26 cellular contexts compared by ENCODE assay signal in the genomic region with DNA sequence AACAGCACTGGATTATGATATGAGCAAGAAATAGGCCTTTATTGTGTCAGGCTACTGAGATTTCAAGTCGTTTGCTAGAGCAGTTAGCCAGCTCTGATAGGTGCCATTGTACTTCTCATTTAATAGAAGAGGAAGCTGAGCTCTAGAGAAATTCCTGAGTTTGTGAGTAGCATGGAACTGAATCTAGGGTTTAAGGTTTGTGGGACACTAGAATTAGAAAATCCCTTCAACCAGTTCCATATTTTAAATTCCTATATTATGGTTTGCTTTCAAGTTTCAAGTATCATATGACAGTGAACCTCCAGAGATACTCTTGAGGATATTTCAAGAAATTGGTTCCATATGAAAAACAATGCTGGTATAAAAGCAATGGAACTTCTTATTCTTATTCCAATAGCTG.
DNase-seq lines count a peak whose midpoint lies in the region; TF ChIP-seq lines count a peak whose summit lies in the region.
"Had no signal": no experiment of that assay in that cellular context is flagged by ENCODE, and none has a peak within 500 bp of the region (broad histone marks: within the 10 kb centered on the region; RNA-seq: fewer than 3 reads in every experiment).

No MANE protein-coding gene starts in this region.

- peaks cover 76% of the 10 kb centered on the region for H3K4me1 Mint-ChIP-seq in activated naive CD4-positive, alpha-beta T cell treated with anti-CD3 and anti-CD28 coated beads, Interleukin-2, amount 50 U/mL, for 24 hours
- H3K4me1 Mint-ChIP-seq: natural killer cell had no signal

- peak overlapping the region; percentile 90; the same call in 1 of the 2 replicates for H3K27ac ChIP-seq in OCI-LY3 (ENCODE audit: low read length)
- H3K27ac ChIP-seq: dorsolateral prefrontal cortex, skin epidermis had no signal

- H3K4me3 Mint-ChIP-seq in activated naive CD4-positive, alpha-beta T cell treated with anti-CD3 and anti-CD28 coated beads, Interleukin-2, amount 50 U/mL, for 24 hours: no peak overlapping the region
- H3K4me3 Mint-ChIP-seq: activated CD8-positive, alpha-beta T cell treated with anti-CD3 and anti-CD28 coated beads, Interleukin-2, amount 10 ng/mL, durations not matched to agents 7 days and 5 days; central memory CD8-positive, alpha-beta T cell; natural killer cell; stimulated activated naive CD8-positive, alpha-beta T cell treated with anti-CD3 and anti-CD28 coated beads, Interleukin-15, amount 100 ng/mL, for 72 hours; T-helper 17 cell had no signal

- H3K4me3 ChIP-seq in OCI-LY3 (ENCODE audit: low read length): no peak overlapping the region
- H3K4me3 ChIP-seq: dorsolateral prefrontal cortex, skin epidermis had no signal

- peaks cover 86% of the 10 kb centered on the region for H3K4me1 ChIP-seq in OCI-LY3 (ENCODE audit: low read length)

- no peak overlapping the region for H2AFZ ChIP-seq in OCI-LY3 (ENCODE audit: low read depth, low read length)

- no peaks in the 10 kb centered on the region for H3K79me2 ChIP-seq in OCI-LY3 (ENCODE audit: low read length)

- H3K36me3 ChIP-seq in OCI-LY3 (replicated peaks; ENCODE audit: low read depth, low read length): no peaks in the 10 kb centered on the region

- no peaks in the 10 kb centered on the region for H3K9me3 ChIP-seq in OCI-LY3 (ENCODE audit: insufficient read depth, low read length)

- H3K27me3 ChIP-seq in OCI-LY3 (ENCODE audit: low read depth, low read length): no peaks in the 10 kb centered on the region
- H3K27me3 ChIP-seq: dorsolateral prefrontal cortex had no signal

- no peak for DNase-seq in activated naive CD4-positive, alpha-beta T cell treated with Interleukin-2 at 50 U/mL for 16 hours
- peak; percentile 75 for DNase-seq in fibroblast of gingiva (ENCODE audit: low read depth)
- no peak for DNase-seq in NCI-H187 (lab: John Stamatoyannopoulos, UW)
- DNase-seq in mesenteric fat pad (ENCODE audit: low spot score): no peak
- no peak for DNase-seq in HEK293T (ENCODE audit: extremely low spot score)
- DNase-seq: ACHN; activated CD4-positive, alpha-beta T cell treated with anti-CD3 and anti-CD28 coated beads for 1 hour; activated CD8-positive, alpha-beta T cell treated with anti-CD3 and anti-CD28 coated beads, Interleukin-2, amount 10 ng/mL, durations not matched to agents 7 days and 5 days; activated effector memory CD4-positive, alpha-beta T cell treated with anti-CD3 and anti-CD28 coated beads, Interleukin-2, amount 50 U/mL, for 16 hours; activated T-cell treated with anti-CD3 and anti-CD28 coated beads for 4 hours; DMS79; dorsolateral prefrontal cortex; GF-D8; H7; left ventricle myocardium superior; natural killer cell; NCI-H1417 treated with DMSO at 0.1 percent for 48 hours; NCI-H446 treated with DMSO at 0.1 percent for 48 hours; SHP77; stimulated activated CD8-positive, alpha-beta memory T cell treated with anti-CD3 and anti-CD28 coated beads, Interleukin-4, amount 100 ng/mL, for 48 hours; stimulated activated naive CD8-positive, alpha-beta T cell treated with anti-CD3 and anti-CD28 coated beads, Interleukin-15, amount 100 ng/mL, for 72 hours; T-helper 17 cell had no signal

- H3K27ac Mint-ChIP-seq in activated naive CD4-positive, alpha-beta T cell treated with anti-CD3 and anti-CD28 coated beads, Interleukin-2, amount 50 U/mL, for 24 hours: peak overlapping the region; percentile 32
- H3K27ac Mint-ChIP-seq: activated CD8-positive, alpha-beta T cell treated with anti-CD3 and anti-CD28 coated beads, Interleukin-2, amount 10 ng/mL, durations not matched to agents 7 days and 5 days; natural killer cell; T-helper 17 cell had no signal

- POLR2A ChIA-PET in HEK293T (lab: Yijun Ruan, JAX): no interaction called here

- TF ChIP-seq CTCF in OCI-LY3 (IDR thresholded peaks at IDR 0.05; ENCODE audit: low read depth, low read length): no peak

- H3K27me3 Mint-ChIP-seq in activated naive CD4-positive, alpha-beta T cell treated with anti-CD3 and anti-CD28 coated beads, Interleukin-2, amount 50 U/mL, for 24 hours: no peaks in the 10 kb centered on the region
- H3K27me3 Mint-ChIP-seq: central memory CD8-positive, alpha-beta T cell; stimulated activated naive CD8-positive, alpha-beta T cell treated with anti-CD3 and anti-CD28 coated beads, Interleukin-15, amount 100 ng/mL, for 72 hours; T-helper 17 cell had no signal

- H3K4me2 ChIP-seq in OCI-LY3 (ENCODE audit: low read length): no peak overlapping the region

- H3K36me3 Mint-ChIP-seq in activated naive CD4-positive, alpha-beta T cell treated with anti-CD3 and anti-CD28 coated beads, Interleukin-2, amount 50 U/mL, for 24 hours: no peaks in the 10 kb centered on the region
- H3K36me3 Mint-ChIP-seq: natural killer cell had no signal

- no peak overlapping the region for H3K9ac ChIP-seq in OCI-LY3 (ENCODE audit: low read length)

- H4K20me1 ChIP-seq in OCI-LY3 (ENCODE audit: insufficient read depth, low read length): no peaks in the 10 kb centered on the region

- CTCF ChIA-PET in HEK293T (lab: Yijun Ruan, JAX): no interaction called here

- H3K9me3 Mint-ChIP-seq in activated naive CD4-positive, alpha-beta T cell treated with anti-CD3 and anti-CD28 coated beads, Interleukin-2, amount 50 U/mL, for 24 hours: no peaks in the 10 kb centered on the region
- H3K9me3 Mint-ChIP-seq: central memory CD8-positive, alpha-beta T cell; natural killer cell; stimulated activated naive CD8-positive, alpha-beta T cell treated with anti-CD3 and anti-CD28 coated beads, Interleukin-15, amount 100 ng/mL, for 72 hours had no signal

TF ChIP-seq in HEK293T, 16 proteins besides CTCF, POLR2A, EP300 and RAD21:
- TF ChIP-seq SUZ12 (IDR thresholded peaks at IDR 0.05) (no peak), FOXA1 (IDR thresholded peaks at IDR 0.05) (no peak), LEF1 (IDR thresholded peaks at IDR 0.05; ENCODE audit: borderline replicate concordance) (no peak), ZNF384 (IDR thresholded peaks at IDR 0.05) (no peak), CTBP1 (IDR thresholded peaks at IDR 0.05; ENCODE audit: borderline replicate concordance) (no peak), ARNT (IDR thresholded peaks at IDR 0.05) (no peak), SP1 (IDR thresholded peaks at IDR 0.05) (no peak), FOXK2 (IDR thresholded peaks at IDR 0.05) (no peak), HDGF (IDR thresholded peaks at IDR 0.05; ENCODE audit: borderline replicate concordance) (no peak), L3MBTL2 (conservative IDR thresholded peaks at IDR 0.05) (no peak), BHLHE40 (IDR thresholded peaks at IDR 0.05; ENCODE audit: borderline replicate concordance) (no peak), ELF4 (IDR thresholded peaks at IDR 0.05) (no peak), TARDBP (IDR thresholded peaks at IDR 0.05) (no peak), NFRKB (IDR thresholded peaks at IDR 0.05) (no peak), FOXM1 (IDR thresholded peaks at IDR 0.05; ENCODE audit: borderline replicate concordance) (no peak)
- TF ChIP-seq, protein P1, sequence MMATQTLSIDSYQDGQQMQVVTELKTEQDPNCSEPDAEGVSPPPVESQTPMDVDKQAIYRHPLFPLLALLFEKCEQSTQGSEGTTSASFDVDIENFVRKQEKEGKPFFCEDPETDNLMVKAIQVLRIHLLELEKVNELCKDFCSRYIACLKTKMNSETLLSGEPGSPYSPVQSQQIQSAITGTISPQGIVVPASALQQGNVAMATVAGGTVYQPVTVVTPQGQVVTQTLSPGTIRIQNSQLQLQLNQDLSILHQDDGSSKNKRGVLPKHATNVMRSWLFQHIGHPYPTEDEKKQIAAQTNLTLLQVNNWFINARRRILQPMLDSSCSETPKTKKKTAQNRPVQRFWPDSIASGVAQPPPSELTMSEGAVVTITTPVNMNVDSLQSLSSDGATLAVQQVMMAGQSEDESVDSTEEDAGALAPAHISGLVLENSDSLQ (IDR thresholded peaks at IDR 0.05): no peak
TF ChIP-seq in HEK293T: peak in this region for 0.
